Comparison of ENCODE assay signal across 24 cellular contexts in genomic region chr2:76684762-76685161, GRCh38.
DNase-seq lines count a peak whose midpoint lies in the region; ATAC-seq, FAIRE-seq and TF ChIP-seq lines count a peak whose summit lies in the region.
"Had no signal": no experiment of that assay in that cellular context is flagged by ENCODE, and none has a peak within 500 bp of the region (broad histone marks: within the 10 kb centered on the region; RNA-seq: fewer than 3 reads in every experiment).

No MANE protein-coding gene starts in this region.

- no peaks in the 10 kb centered on the region for H3K27me3 ChIP-seq in lower lobe of right lung (ENCODE audit: low read depth)

- peak; percentile 66 for FAIRE-seq in D721Med (lab: Jason Lieb, UNC)
- FAIRE-seq: A204.1, HTR-8/SVneo had no signal

- no peaks in the 10 kb centered on the region for H3K36me3 Mint-ChIP-seq in brain
- H3K36me3 Mint-ChIP-seq in neural crest cell (ENCODE audit: low read depth) = no peaks in the 10 kb centered on the region
- H3K36me3 Mint-ChIP-seq: CD4-positive, alpha-beta memory T cell had no signal

- no peak for TF ChIP-seq CTCF in D721Med (IDR thresholded peaks at IDR 0.05; ENCODE audit: insufficient read depth, missing control alignments)
- TF ChIP-seq CTCF in brain (conservative IDR thresholded peaks at IDR 0.05) = no peak
- TF ChIP-seq CTCF in neural crest cell (conservative IDR thresholded peaks at IDR 0.05) = no peak
- no peak for TF ChIP-seq CTCF in lower lobe of right lung (IDR thresholded peaks at IDR 0.05)

- no peak overlapping the region for H3K27ac ChIP-seq in lower lobe of right lung
- H3K27ac ChIP-seq: HL-60, SK-N-MC had no signal

- intact Hi-C loops in lower lobe of right lung (cut with DNase I) = no loop called here

- H3K9me3 ChIP-seq in lower lobe of right lung = no peaks in the 10 kb centered on the region
- H3K9me3 ChIP-seq: HAP-1 had no signal

- H3K9me3 Mint-ChIP-seq in brain (peaks cover 0 to 12% (median 0%) of the 10 kb centered on the region in 5 experiments), neural crest cell (peaks cover 3% of the 10 kb centered on the region)

- H3K27me3 Mint-ChIP-seq in brain (peaks cover 3% of the 10 kb centered on the region), neural crest cell (ENCODE audit: low read depth) (no peaks in the 10 kb centered on the region)
- H3K27me3 Mint-ChIP-seq: CD4-positive, alpha-beta memory T cell had no signal

- ATAC-seq in GM19395 (IDR thresholded peaks at IDR 0.05; ENCODE audit: unreplicated experiment) (no peak), lower lobe of right lung (no peak), GM21515 (IDR thresholded peaks at IDR 0.05; ENCODE audit: unreplicated experiment) (no peak)

- H3K4me3 Mint-ChIP-seq in brain = peak overlapping the region in 2 of 5 experiments; percentile 5 to 34
- no peak overlapping the region for H3K4me3 Mint-ChIP-seq in neural crest cell
- H3K4me3 Mint-ChIP-seq: CD4-positive, alpha-beta memory T cell had no signal

- H3K4me1 Mint-ChIP-seq in brain (peaks cover 17% of the 10 kb centered on the region), neural crest cell (no peaks in the 10 kb centered on the region)
- H3K4me1 Mint-ChIP-seq: CD4-positive, alpha-beta memory T cell had no signal

- no peaks in the 10 kb centered on the region for H3K36me3 ChIP-seq in lower lobe of right lung
- H3K36me3 ChIP-seq: HAP-1 had no signal

- H3K27ac Mint-ChIP-seq in brain = peak overlapping the region; percentile 2 to 94 (median 26)
- peak overlapping the region; percentile 23 for H3K27ac Mint-ChIP-seq in neural crest cell (ENCODE audit: unreplicated experiment)
- H3K27ac Mint-ChIP-seq: CD4-positive, alpha-beta memory T cell had no signal

- H3K4me1 ChIP-seq in lower lobe of right lung = no peaks in the 10 kb centered on the region
- H3K4me1 ChIP-seq: HAP-1 had no signal

- no peak for DNase-seq in D721Med (ENCODE audit: insufficient read length, low spot score)
- peak; percentile 36 for DNase-seq in NCI-H2227 treated with DMSO at 0.1 percent for 48 hours (lab: John Stamatoyannopoulos, UW)
- DNase-seq in neural crest cell (ENCODE audit: low read depth, low spot score) = no peak
- DNase-seq in CD1c-positive myeloid dendritic cell (ENCODE audit: extremely low spot score) = no peak
- no peak for DNase-seq in lower lobe of right lung
- DNase-seq: Calu3; CD4-positive, alpha-beta memory T cell; DMS79 treated with DMSO at 0.1 percent for 48 hours; IMR-90; NCI-H1048; NCI-H1436; NCI-H2081; NCI-H345; NCI-H748 treated with DMSO at 0.1 percent for 48 hours; OCI-M1; Right ventricle myocardium superior had no signal

- H3K4me3 ChIP-seq in lower lobe of right lung = no peak overlapping the region
- H3K4me3 ChIP-seq: HAP-1, SK-N-MC had no signal
